Comparison of ENCODE assay signal across 23 cellular contexts in genomic region chr20:54119744-54120143, GRCh38. TPM values are rescaled to one million over a fixed set of nuclear protein-coding genes. Genes with fewer than 3 reads are reported as not detected.
DNase-seq lines count a peak whose midpoint lies in the region; ATAC-seq, FAIRE-seq and TF ChIP-seq lines count a peak whose summit lies in the region.
"Had no signal": no experiment of that assay in that cellular context is flagged by ENCODE, and none has a peak within 500 bp of the region (broad histone marks: within the 10 kb centered on the region; RNA-seq: fewer than 3 reads in every experiment).

No MANE protein-coding gene starts in this region.

- no TSS peak for BruUV-seq in Calu3 (replicated peaks; lab: Mats Ljungman, UMichigan)

- FAIRE-seq in HTR-8/SVneo (lab: Jason Lieb, UNC), result peak; percentile 33
- FAIRE-seq: GM12891, H1 had no signal

- CTCF ChIA-PET in Calu3 (lab: Charles Lee), result no interaction called here

- ATAC-seq in GM18502 (IDR thresholded peaks at IDR 0.05; ENCODE audit: poor library complexity, unreplicated experiment) (no peak), GM21447 (IDR thresholded peaks at IDR 0.05; ENCODE audit: unreplicated experiment) (no peak)

- H3K4me3 ChIP-seq in osteoblast (ENCODE audit: insufficient read depth, low read length), result no peak overlapping the region
- H3K4me3 ChIP-seq in vagina, result no peak overlapping the region
- H3K4me3 ChIP-seq: BLaER1 treated with 17β-estradiol and CSF1 and Interleukin-3, amounts not matched to agents 10 nM and 100 nM; GM23248 had no signal

- H3K36me3 ChIP-seq in osteoblast (ENCODE audit: insufficient read depth, low read length), result no peaks in the 10 kb centered on the region
- no peaks in the 10 kb centered on the region for H3K36me3 ChIP-seq in vagina
- H3K36me3 ChIP-seq: BE2C; BLaER1 treated with 17β-estradiol and CSF1 and Interleukin-3, amounts not matched to agents 10 nM and 100 nM had no signal

- H3K9me3 ChIP-seq in osteoblast (ENCODE audit: low read depth, low read length) (no peaks in the 10 kb centered on the region), vagina (no peaks in the 10 kb centered on the region)
- H3K9me3 ChIP-seq: BE2C; BLaER1 treated with 17β-estradiol and CSF1 and Interleukin-3, amounts not matched to agents 10 nM and 100 nM had no signal

- no peak overlapping the region for H3K4me3 Mint-ChIP-seq in Calu3 (ENCODE audit: low read depth, unreplicated experiment)
- H3K4me3 Mint-ChIP-seq: CD14-positive monocyte; CD4-positive, alpha-beta T cell; CD8-positive, alpha-beta memory T cell had no signal

- no peak overlapping the region for H3K27ac ChIP-seq in osteoblast (ENCODE audit: low read depth, low read length)
- H3K27ac ChIP-seq in vagina, result peak overlapping the region; percentile 85
- H3K27ac ChIP-seq: BLaER1 treated with 17β-estradiol and CSF1 and Interleukin-3, amounts not matched to agents 10 nM and 100 nM; GM23248 had no signal

- H3K79me2 ChIP-seq in osteoblast (ENCODE audit: insufficient read depth, low read length), result no peaks in the 10 kb centered on the region

- no peak for TF ChIP-seq POLR2A in vagina (IDR thresholded peaks at IDR 0.05)

- H4K20me1 ChIP-seq in osteoblast (ENCODE audit: insufficient read depth, low read length), result no peaks in the 10 kb centered on the region
- H4K20me1 ChIP-seq: BLaER1 treated with 17β-estradiol and CSF1 and Interleukin-3, amounts not matched to agents 10 nM and 100 nM had no signal

- H3K27me3 Mint-ChIP-seq in Calu3 (ENCODE audit: unreplicated experiment), result no peaks in the 10 kb centered on the region
- H3K27me3 Mint-ChIP-seq: CD4-positive, alpha-beta T cell; CD8-positive, alpha-beta memory T cell had no signal

- DNase-seq in Calu3 (no peak), HTR-8/SVneo (ENCODE audit: insufficient read length, low spot score) (no peak), osteoblast (ENCODE audit: insufficient read length, low spot score, missing footprints) (peak; percentile 15), vagina (ENCODE audit: extremely low spot score in 2 of 2) (no peak), T1000 (lab: John Stamatoyannopoulos, UW) (no peak)
- DNase-seq: AML-193; BE2C; CD4-positive, alpha-beta T cell; CD8-positive, alpha-beta memory T cell; DMS53; DMS79 treated with DMSO at 0.1 percent for 48 hours; GF-D8; GM23248; H7; HCEC 1CT had no signal

- peaks cover 54% of the 10 kb centered on the region for H3K36me3 Mint-ChIP-seq in Calu3 (ENCODE audit: insufficient read depth, unreplicated experiment)
- H3K36me3 Mint-ChIP-seq: CD14-positive monocyte; CD8-positive, alpha-beta memory T cell had no signal

- H3K9me3 Mint-ChIP-seq in Calu3 (ENCODE audit: low read depth, unreplicated experiment), result peaks cover under 1% of the 10 kb centered on the region
- H3K9me3 Mint-ChIP-seq: CD14-positive monocyte; CD4-positive, alpha-beta T cell; CD8-positive, alpha-beta memory T cell had no signal

- H2AFZ ChIP-seq in osteoblast (ENCODE audit: low read length), result no peak overlapping the region
- H2AFZ ChIP-seq: GM23248 had no signal

- H3K4me1 Mint-ChIP-seq in Calu3 (ENCODE audit: low read depth, unreplicated experiment), result peaks cover 85% of the 10 kb centered on the region
- H3K4me1 Mint-ChIP-seq: CD8-positive, alpha-beta memory T cell had no signal

- intact Hi-C loops in Calu3 (cut with micrococcal nuclease; ENCODE audit: unreplicated experiment), result loop anchor here (5.0 kb wide), 1 partner anchor 292 kb away; no protein-coding TSS in a partner anchor
- intact Hi-C loops in vagina (cut with DNase I), result no loop called here

- H3K27ac Mint-ChIP-seq in Calu3 (ENCODE audit: unreplicated experiment), result peak overlapping the region; percentile 96
- H3K27ac Mint-ChIP-seq: CD4-positive, alpha-beta T cell had no signal

- no peak for TF ChIP-seq CTCF in Calu3 (IDR thresholded peaks at IDR 0.05; ENCODE audit: unreplicated experiment)
- TF ChIP-seq CTCF in osteoblast (IDR thresholded peaks at IDR 0.05; ENCODE audit: extremely low read depth, low read depth, low read length), result no peak
- TF ChIP-seq CTCF in vagina (IDR thresholded peaks at IDR 0.05), result no peak

- no peaks in the 10 kb centered on the region for H3K27me3 ChIP-seq in osteoblast (ENCODE audit: insufficient read depth, low read length)
- no peaks in the 10 kb centered on the region for H3K27me3 ChIP-seq in vagina
- H3K27me3 ChIP-seq: BLaER1 treated with 17β-estradiol and CSF1 and Interleukin-3, amounts not matched to agents 10 nM and 100 nM had no signal

- H3K4me1 ChIP-seq in osteoblast (ENCODE audit: insufficient read depth, low read length) (peaks cover 30% of the 10 kb centered on the region), vagina (peaks cover 35% of the 10 kb centered on the region)
- H3K4me1 ChIP-seq: BE2C had no signal

- no peak overlapping the region for H3K4me2 ChIP-seq in osteoblast (ENCODE audit: insufficient read depth, low read length)
- H3K4me2 ChIP-seq: BLaER1 treated with 17β-estradiol and CSF1 and Interleukin-3, amounts not matched to agents 10 nM and 100 nM had no signal

RNA-seq across cellular contexts. Expression of gene BCAS1, which starts 49.4 kb away (rescaled TPM):
- 11.1 and 16.9 TPM in 2 replicates for total RNA-seq in Calu3 (2022)
- total RNA-seq in osteoblast, result under 0.01 TPM in 1 of 2 replicates, not detected in the other
- total RNA-seq in vagina, result 2.7 TPM
- total RNA-seq: Daoy, G401, GM23248 had no signal

RNA-seq across cellular contexts. Expression of gene CYP24A1, which starts 54.0 kb away (rescaled TPM):
- total RNA-seq in Calu3 (2022), result 393 and 665 TPM in 2 replicates
- total RNA-seq in osteoblast, result not detected in 2 replicates
- total RNA-seq in vagina, result 5.9 TPM
- total RNA-seq: H1 had no signal

Comparison
In these comparisons a context has a peak if more than half of its experiments do, and no peak if none do; other contexts are left out.
1. RNA of gene CYP24A1, which starts 54.0 kb away (total RNA-seq): 393 to 665 TPM in Calu3; 5.9 TPM in vagina (single experiment) and not detected in osteoblast; every median in the first group is over 10 times any median in the second.